ENCODE assay signal across 26 cellular contexts in genomic region chr2:130791617-130791939, GRCh38. TPM values are rescaled to one million over a fixed set of nuclear protein-coding genes. Genes with fewer than 3 reads are reported as not detected.
DNase-seq lines count a peak whose midpoint lies in the region; ATAC-seq and TF ChIP-seq lines count a peak whose summit lies in the region.
"Had no signal": no experiment of that assay in that cellular context is flagged by ENCODE, and none has a peak within 500 bp of the region (broad histone marks: within the 10 kb centered on the region; RNA-seq: fewer than 3 reads in every experiment).

No MANE protein-coding gene starts in this region.

- H3K9me3 Mint-ChIP-seq in chondrocyte (ENCODE audit: low read depth) = no peaks in the 10 kb centered on the region
- H3K9me3 Mint-ChIP-seq: activated CD4-positive, alpha-beta T cell treated with anti-CD3 and anti-CD28 coated beads, Interleukin-2, amount 10 ng/mL, durations not matched to agents 24 days and 14 days; activated T-cell treated with anti-CD3 and anti-CD28 coated beads, Interleukin-2, amount 50 U/mL, for 4 hours; CD8-positive, alpha-beta memory T cell; GM23338; HFFc6; naive B cell had no signal

- H3K4me3 Mint-ChIP-seq in chondrocyte (ENCODE audit: unreplicated experiment) = no peak overlapping the region
- H3K4me3 Mint-ChIP-seq: activated CD4-positive, alpha-beta T cell treated with anti-CD3 and anti-CD28 coated beads, Interleukin-2, amount 10 ng/mL, durations not matched to agents 24 days and 14 days; activated T-cell treated with anti-CD3 and anti-CD28 coated beads, Interleukin-2, amount 50 U/mL, for 4 hours; B cell; CD8-positive, alpha-beta memory T cell; GM23338; HFFc6; naive B cell had no signal

- no peak overlapping the region for H3K27ac Mint-ChIP-seq in chondrocyte (ENCODE audit: unreplicated experiment)
- H3K27ac Mint-ChIP-seq: activated CD4-positive, alpha-beta T cell treated with anti-CD3 and anti-CD28 coated beads, Interleukin-2, amount 10 ng/mL, durations not matched to agents 24 days and 14 days; B cell; GM23338; HFFc6; naive B cell had no signal

- H3K4me3 ChIP-seq in NB4 (ENCODE audit: low read depth, low read length) = no peak overlapping the region
- H3K4me3 ChIP-seq: gastrocnemius medialis, GM23338, hepatocyte, skin epidermis had no signal

- TF ChIP-seq CTCF in NB4 (IDR thresholded peaks at IDR 0.05; ENCODE audit: low read depth, low read length) = no peak
- no peak for TF ChIP-seq CTCF in chondrocyte (IDR thresholded peaks at IDR 0.05)

- no peak for ATAC-seq in left lobe of liver
- ATAC-seq in GM19463 (IDR thresholded peaks at IDR 0.05; ENCODE audit: unreplicated experiment) = no peak
- ATAC-seq: activated T-cell treated with anti-CD3 and anti-CD28 coated beads, Interleukin-2, amount 50 U/mL, for 4 hours; gastrocnemius medialis; GM23338; Panc1 had no signal

- DNase-seq in COLO668 (lab: John Stamatoyannopoulos, UW; ENCODE audit: unreplicated experiment) (peak; percentile 27), NB4 (ENCODE audit: low read depth) (peak; percentile 29), chondrocyte (ENCODE audit: low spot score) (peak; percentile 36), pons (ENCODE audit: low spot score) (peak; percentile 50), NCI-H146 treated with DMSO at 0.1 percent for 48 hours (lab: John Stamatoyannopoulos, UW; ENCODE audit: unreplicated experiment) (no peak), left lobe of liver (ENCODE audit: low spot score) (no peak), germinal center (ENCODE audit: low spot score) (no peak)
- DNase-seq: activated CD4-positive, alpha-beta T cell treated with anti-CD3 and anti-CD28 coated beads, Interleukin-2, amount 10 ng/mL, durations not matched to agents 24 days and 14 days; activated T-cell treated with anti-CD3 and anti-CD28 coated beads, Interleukin-2, amount 50 U/mL, for 4 hours; CD8-positive, alpha-beta memory T cell; gastrocnemius medialis; HFFc6; naive B cell; NCI-H1105; stimulated activated CD8-positive, alpha-beta memory T cell treated with anti-CD3 and anti-CD28 coated beads, Interleukin-4, amount 100 ng/mL, for 48 hours; trophoblast cell had no signal

- H3K27me3 Mint-ChIP-seq in chondrocyte (ENCODE audit: low read depth) = peaks cover 30% of the 10 kb centered on the region

- TF ChIP-seq POLR2A in NB4 (IDR thresholded peaks at IDR 0.05; ENCODE audit: extremely low read depth, insufficient read length) = no peak

- H3K4me1 Mint-ChIP-seq in chondrocyte (ENCODE audit: low read depth) = no peaks in the 10 kb centered on the region
- H3K4me1 Mint-ChIP-seq: activated CD4-positive, alpha-beta T cell treated with anti-CD3 and anti-CD28 coated beads, Interleukin-2, amount 10 ng/mL, durations not matched to agents 24 days and 14 days; B cell; CD8-positive, alpha-beta memory T cell; naive B cell had no signal

- no peaks in the 10 kb centered on the region for H3K36me3 Mint-ChIP-seq in chondrocyte (ENCODE audit: low read depth)
- H3K36me3 Mint-ChIP-seq: CD8-positive, alpha-beta memory T cell; naive B cell had no signal

RNA-seq across cellular contexts. Expression of gene AMER3, which starts 36.2 kb away (rescaled TPM):
- total RNA-seq in chondrocyte (not detected in 3 replicates), left lobe of liver (not detected)
- total RNA-seq: A673; activated CD4-positive, alpha-beta T cell treated with anti-CD3 and anti-CD28 coated beads, Interleukin-2, amount 10 ng/mL, durations not matched to agents 24 days and 14 days; activated T-cell treated with anti-CD3 and anti-CD28 coated beads, Interleukin-2, amount 50 U/mL, for 4 hours; B cell; CD8-positive, alpha-beta memory T cell; dermis microvascular lymphatic vessel endothelial cell; gastrocnemius medialis; HFFc6; LHCN-M2; NCI-H460 had no signal

RNA-seq across cellular contexts. Expression of gene ARHGEF4, which starts 45.1 kb away (rescaled TPM):
- 6.3 to 12.3 TPM (median 10.6 TPM) in 3 replicates for total RNA-seq in chondrocyte
- total RNA-seq in left lobe of liver = 1.3 TPM

Comparison
In these comparisons a context has a peak if more than half of its experiments do, and no peak if none do; other contexts are left out.
1. DNase-seq: peak in COLO668 (single experiment), NB4 (single experiment), chondrocyte (single experiment) and pons (single experiment); none in NCI-H146 treated with DMSO at 0.1 percent for 48 hours (single experiment), left lobe of liver (single experiment) and germinal center (single experiment).